ENCODE assay signal across 17 cellular contexts in genomic region chr6:16582437-16583150, GRCh38.
DNase-seq lines count a peak whose midpoint lies in the region; ATAC-seq and TF ChIP-seq lines count a peak whose summit lies in the region.
"Had no signal": no experiment of that assay in that cellular context is flagged by ENCODE, and none has a peak within 500 bp of the region (broad histone marks: within the 10 kb centered on the region; RNA-seq: fewer than 3 reads in every experiment).

No MANE protein-coding gene starts in this region.

- no peak for TF ChIP-seq RAD21 in SK-N-SH (IDR thresholded peaks at IDR 0.05; ENCODE audit: low read length)

- H3K9me3 ChIP-seq in HEK293 (ENCODE audit: control insufficient read depth, insufficient read depth, low read depth, low read length) (no peaks in the 10 kb centered on the region), Panc1 (ENCODE audit: control insufficient read depth, insufficient read depth, low read depth, low read length) (no peaks in the 10 kb centered on the region), SK-N-SH (no peaks in the 10 kb centered on the region)
- H3K9me3 ChIP-seq: body of pancreas had no signal

- no peaks in the 10 kb centered on the region for H3K9me2 ChIP-seq in SK-N-SH

- no peak for TF ChIP-seq CTCF in HEK293 (tag by site-specific recombination; IDR thresholded peaks at IDR 0.05)
- TF ChIP-seq CTCF in Panc1 (IDR thresholded peaks at IDR 0.05), result no peak
- TF ChIP-seq CTCF in SK-N-SH (IDR thresholded peaks at IDR 0.05), result no peak

- 0 out of 2 replicates have a peak, but pooled peaks cover 4% of the 10 kb centered on the region for H3K79me2 ChIP-seq in SK-N-SH (ENCODE audit: insufficient read depth)

- BruUV-seq in Panc1 (replicated peaks; lab: Mats Ljungman, UMichigan), result TSS peak; percentile 6

- H3K27ac ChIP-seq in HEK293 (ENCODE audit: extremely low read depth, low read depth, low read length) (no peak overlapping the region), Panc1 (ENCODE audit: low read length) (no peak overlapping the region), SK-N-SH (ENCODE audit: low read depth in 2 of 2, low read length in 1 of 2) (no peak overlapping the region)

- DNase-seq in Panc1 (ENCODE audit: low read depth, low spot score) (no peak), kidney glomerular epithelial cell (lab: John Stamatoyannopoulos, UW) (peak; percentile 24), superior temporal gyrus (ENCODE audit: extremely low spot score) (peak; percentile 66), HT-29 (ENCODE audit: low spot score) (no peak), SK-N-SH (no peak)
- DNase-seq: activated CD4-positive, alpha-beta memory T cell treated with anti-CD3 and anti-CD28 coated beads for 36 hours; body of pancreas; CD4-positive, CD25-positive, alpha-beta regulatory T cell; endodermal cell; GDM1; kidney; NCI-H187 treated with DMSO at 0.1 percent for 48 hours; NCI-H82; SHP77 treated with DMSO at 0.1 percent for 48 hours; stimulated activated CD4-positive, alpha-beta T cell treated with anti-CD3 and anti-CD28 coated beads, Interleukin-2, amount 100 ng/mL, for 48 hours had no signal

- no peaks in the 10 kb centered on the region for H3F3A ChIP-seq in SK-N-SH (replicated peaks; ENCODE audit: insufficient read depth)

- 93% methylated on average over 3 of the region's 3 CpGs for WGBS in SK-N-SH (ENCODE audit: low lambda C conversion rate)

- no peak overlapping the region for H3K9ac ChIP-seq in SK-N-SH

- no peak overlapping the region for H3K4me3 ChIP-seq in HEK293 (ENCODE audit: low read depth, low read length)
- H3K4me3 ChIP-seq in Panc1 (ENCODE audit: low read depth in 2 of 2, low read length in 2 of 2), result no peak overlapping the region
- no peak overlapping the region for H3K4me3 ChIP-seq in SK-N-SH (ENCODE audit: low read depth in 2 of 2, low read length in 1 of 2)
- H3K4me3 ChIP-seq: body of pancreas had no signal

- H3K4me1 ChIP-seq in HEK293 (ENCODE audit: control insufficient read depth, insufficient read depth, low read length) (no peaks in the 10 kb centered on the region), Panc1 (ENCODE audit: control insufficient read depth, insufficient read depth, low read length) (no peaks in the 10 kb centered on the region), SK-N-SH (ENCODE audit: control insufficient read depth in 1 of 2, insufficient read depth in 2 of 2, low read depth in 1 of 2, low read length in 1 of 2) (no peaks in the 10 kb centered on the region)

- no peaks in the 10 kb centered on the region for H3K27me3 ChIP-seq in Panc1 (ENCODE audit: control insufficient read depth, insufficient read depth, low read length)
- H3K27me3 ChIP-seq in SK-N-SH (ENCODE audit: insufficient read depth), result no peaks in the 10 kb centered on the region
- H3K27me3 ChIP-seq: body of pancreas had no signal

- H3K36me3 ChIP-seq in HEK293 (ENCODE audit: control insufficient read depth in 2 of 2, insufficient read depth in 1 of 2, low read length in 2 of 2) (peaks cover 11 to 13% of the 10 kb centered on the region in 2 experiments), Panc1 (ENCODE audit: control insufficient read depth, insufficient read depth, low read length) (peaks cover 3% of the 10 kb centered on the region; the same call in 1 of the 2 replicates), SK-N-SH (replicated peaks in 1 of 2; ENCODE audit: control insufficient read depth in 1 of 2, insufficient read depth in 2 of 2, low read length in 1 of 2) (peaks cover 5 to 52% of the 10 kb centered on the region in 2 experiments)

- in situ Hi-C loops in Panc1 (cut with HindIII; ENCODE audit: low pct_unique_long_range_greater_than_20kb, low sequenced_read_pairs), result no loop called here

- no peak for TF ChIP-seq EP300 in SK-N-SH (IDR thresholded peaks at IDR 0.05; ENCODE audit: borderline replicate concordance in 1 of 2, low read depth in 1 of 2, low read length in 1 of 2)

- no peak overlapping the region for H2AFZ ChIP-seq in SK-N-SH (ENCODE audit: low read depth)

- CTCF ChIA-PET in HEK293 (lab: Yijun Ruan, JAX), result interaction anchor here (0.6 to 1.1 kb wide), 4 partner anchors 66 to 251 kb away, joined by 3 read pairs; no protein-coding TSS in a partner anchor
- CTCF ChIA-PET in Panc1 (lab: Charles Lee), result interaction anchor here (0.5 kb wide), 1 partner anchor 59 kb away, joined by 4 read pairs; no protein-coding TSS in a partner anchor
- CTCF ChIA-PET in SK-N-SH (lab: Yijun Ruan, JAX), result interaction anchor here (1.5 kb wide), 1 partner anchor 180 kb away, joined by 6 read pairs; no protein-coding TSS in a partner anchor

- POLR2A ChIA-PET in HEK293 (lab: Yijun Ruan, JAX) (no interaction called here), Panc1 (lab: Charles Lee) (no interaction called here), SK-N-SH (lab: Yijun Ruan, JAX) (no interaction called here)

- no peak overlapping the region for H3K4me2 ChIP-seq in SK-N-SH

- ATAC-seq in Panc1 (no peak), GM21529 (IDR thresholded peaks at IDR 0.05; ENCODE audit: unreplicated experiment) (no peak)
- ATAC-seq: body of pancreas had no signal

- no peaks in the 10 kb centered on the region for H4K20me1 ChIP-seq in SK-N-SH (ENCODE audit: insufficient read depth)

- intact Hi-C loops in Panc1 (cut with micrococcal nuclease; ENCODE audit: unreplicated experiment), result no loop called here

TF ChIP-seq in HEK293, 187 proteins besides CTCF, POLR2A, EP300 and RAD21:
- TF ChIP-seq ZNF335 (tag by site-specific recombination; conservative IDR thresholded peaks at IDR 0.05), result 0 out of 2 replicates have a peak, but pooled peaks have one; percentile 27
- no peak for TF ChIP-seq SP2 (tag by site-specific recombination; IDR thresholded peaks at IDR 0.05)
- TF ChIP-seq ZNF449 (tag by site-specific recombination; IDR thresholded peaks at IDR 0.05), result no peak
- TF ChIP-seq ZNF664 (tag by site-specific recombination; IDR thresholded peaks at IDR 0.05), result no peak
- no peak for TF ChIP-seq ELK4 (IDR thresholded peaks at IDR 0.05; ENCODE audit: borderline replicate concordance, low read depth, low read length)
TF ChIP-seq in HEK293: peak in this region for 1.

TF ChIP-seq in SK-N-SH, 30 proteins besides CTCF, POLR2A, EP300 and RAD21 (continues in another document):
- no peak for TF ChIP-seq NFIC (IDR thresholded peaks at IDR 0.05; ENCODE audit: borderline replicate concordance)
- no peak for TF ChIP-seq RFX5 (IDR thresholded peaks at IDR 0.05; ENCODE audit: low read length)
- TF ChIP-seq SIN3A (IDR thresholded peaks at IDR 0.05; ENCODE audit: borderline replicate concordance, low read depth, low read length), result no peak
- no peak for TF ChIP-seq YY1 (IDR thresholded peaks at IDR 0.05; ENCODE audit: low read depth)
- TF ChIP-seq RCOR1 (IDR thresholded peaks at IDR 0.05; ENCODE audit: low read length), result no peak
- TF ChIP-seq MXI1 (IDR thresholded peaks at IDR 0.05; ENCODE audit: low read depth, low read length), result no peak
- TF ChIP-seq TAF1 (IDR thresholded peaks at IDR 0.05; ENCODE audit: borderline replicate concordance, low read depth, low read length), result no peak
- TF ChIP-seq IRF3 (IDR thresholded peaks at IDR 0.05; ENCODE audit: low read depth, low read length), result no peak
- TF ChIP-seq ZBTB33 (IDR thresholded peaks at IDR 0.05; ENCODE audit: borderline replicate concordance, low read depth), result no peak
- TF ChIP-seq REST (IDR thresholded peaks at IDR 0.05; ENCODE audit: low read depth, low read length), result no peak

Comparison
In these comparisons a context has a peak if more than half of its experiments do, and no peak if none do; other contexts are left out.
1. DNase-seq: peak in kidney glomerular epithelial cell (single experiment) and superior temporal gyrus (single experiment); none in Panc1 (single experiment), HT-29 (single experiment) and SK-N-SH (single experiment).